ENCODE assay signal across 1 cellular context in genomic region chr6:26576929-26577719, GRCh38.
A peak's percentile ranks its signal among the peaks of the same experiment; 100 is the strongest.
TF ChIP-seq lines count a peak whose summit lies in the region.

No MANE protein-coding gene starts in this region.

TF ChIP-seq in HepG2, 621 proteins besides CTCF, POLR2A, EP300 and RAD21 (continued from another document):
- TF ChIP-seq ZBTB4 (CRISPR knock-in tag; IDR thresholded peaks at IDR 0.05; ENCODE audit: borderline replicate concordance), result no peak
- TF ChIP-seq FOXP4 (CRISPR knock-in tag; IDR thresholded peaks at IDR 0.05), result no peak
- no peak for TF ChIP-seq RNF2 (conservative IDR thresholded peaks at IDR 0.05; ENCODE audit: low read depth)
- no peak for TF ChIP-seq ZNF616 (CRISPR knock-in tag; IDR thresholded peaks at IDR 0.05; ENCODE audit: low read depth)
- no peak for TF ChIP-seq POLR2AphosphoS2 (IDR thresholded peaks at IDR 0.05; ENCODE audit: low read depth, low read length)
- TF ChIP-seq KLF16 (CRISPR knock-in tag; IDR thresholded peaks at IDR 0.05), result 0 out of 4 replicates have a peak, but pooled peaks of 1 of the 2 experiments have one; percentile 25
- no peak for TF ChIP-seq ELF1 (CRISPR knock-in tag; IDR thresholded peaks at IDR 0.05)
- no peak for TF ChIP-seq NBN (conservative IDR thresholded peaks at IDR 0.05)
- peak; percentile 74; the same call in 1 of the 2 replicates for TF ChIP-seq HDAC2 (CRISPR knock-in tag; IDR thresholded peaks at IDR 0.05)
- no peak for TF ChIP-seq MAFF (IDR thresholded peaks at IDR 0.05; ENCODE audit: low read depth, low read length)
- no peak for TF ChIP-seq NFAT5 (CRISPR knock-in tag; IDR thresholded peaks at IDR 0.05)
- no peak for TF ChIP-seq XBP1 (CRISPR knock-in tag; IDR thresholded peaks at IDR 0.05)
- TF ChIP-seq PAX8 (CRISPR knock-in tag; IDR thresholded peaks at IDR 0.05; ENCODE audit: borderline replicate concordance), result no peak
- TF ChIP-seq KDM2A (CRISPR knock-in tag; IDR thresholded peaks at IDR 0.05; ENCODE audit: borderline replicate concordance, low read depth), result 0 out of 2 replicates have a peak, but pooled peaks have one; percentile 48
- no peak for TF ChIP-seq KDM4B (CRISPR knock-in tag; IDR thresholded peaks at IDR 0.05)
- TF ChIP-seq KLF6 (CRISPR knock-in tag; IDR thresholded peaks at IDR 0.05), result peak; percentile 56; the same call in 1 of the 2 replicates
- no peak for TF ChIP-seq TRIM22 (IDR thresholded peaks at IDR 0.05)
- TF ChIP-seq SKI (IDR thresholded peaks at IDR 0.05; ENCODE audit: partially characterized antibody), result no peak
- peak; percentile 52; the same call in 1 of the 2 replicates for TF ChIP-seq IKZF5 (CRISPR knock-in tag; IDR thresholded peaks at IDR 0.05)
- no peak for TF ChIP-seq REXO4 (CRISPR knock-in tag; IDR thresholded peaks at IDR 0.05; ENCODE audit: borderline replicate concordance)
- 0 out of 2 replicates have a peak, but pooled peaks have one; percentile 42 for TF ChIP-seq ZNF629 (CRISPR knock-in tag; conservative IDR thresholded peaks at IDR 0.05)
- no peak for TF ChIP-seq SNAPC4 (CRISPR knock-in tag; IDR thresholded peaks at IDR 0.05)
- TF ChIP-seq FOXC1 (CRISPR knock-in tag; IDR thresholded peaks at IDR 0.05; ENCODE audit: borderline replicate concordance), result no peak
- TF ChIP-seq ZBTB14 (CRISPR knock-in tag; IDR thresholded peaks at IDR 0.05), result no peak
- no peak for TF ChIP-seq NR2F1 (CRISPR knock-in tag; IDR thresholded peaks at IDR 0.05)
- TF ChIP-seq TEAD3 (CRISPR knock-in tag; optimal IDR thresholded peaks at IDR 0.05; ENCODE audit: borderline replicate concordance), result peak; percentile 60
